In genomic region chr12:8455727-8456360, GRCh38 we compare ENCODE assay signal across 1 cellular context.
A peak's percentile ranks its signal among the peaks of the same experiment; 100 is the strongest.
TF ChIP-seq lines count a peak whose summit lies in the region.

Gene CLEC6A, plus strand, starts transcription at chr12:8455962. Its CDS starts 150 bp downstream, at chr12:8456112.

TF ChIP-seq in H1, 55 proteins besides CTCF, POLR2A, EP300 and RAD21:
- no peak for TF ChIP-seq MAX (IDR thresholded peaks at IDR 0.05)
- peak; percentile 37; the same call in 1 of the 2 replicates for TF ChIP-seq CEBPB (IDR thresholded peaks at IDR 0.05; ENCODE audit: low read depth, low read length)
- TF ChIP-seq SRF (IDR thresholded peaks at IDR 0.05; ENCODE audit: low read depth, low read length), result no peak
- no peak for TF ChIP-seq CBX8 (IDR thresholded peaks at IDR 0.05; ENCODE audit: borderline replicate concordance, low read depth, low read length)
- no peak for TF ChIP-seq CHD2 (IDR thresholded peaks at IDR 0.05; ENCODE audit: low read length)
- TF ChIP-seq SP4 (IDR thresholded peaks at IDR 0.05; ENCODE audit: low read length), result no peak
- TF ChIP-seq NRF1 (IDR thresholded peaks at IDR 0.05; ENCODE audit: low read depth, low read length), result no peak
- TF ChIP-seq PHF8 (conservative IDR thresholded peaks at IDR 0.05; ENCODE audit: low read depth, low read length), result no peak
- no peak for TF ChIP-seq MAFK (IDR thresholded peaks at IDR 0.05; ENCODE audit: low read depth, low read length)
